ENCODE assay signal across 1 cellular context in genomic region chr5:74904713-74905112, GRCh38. TPM values are rescaled to one million over a fixed set of nuclear protein-coding genes. Genes with fewer than 3 reads are reported as not detected.
"Had no signal": no experiment of that assay in that cellular context is flagged by ENCODE, and none has a peak within 500 bp of the region (broad histone marks: within the 10 kb centered on the region; RNA-seq: fewer than 3 reads in every experiment).

No MANE protein-coding gene starts in this region.

RNA-seq across cellular contexts. Expression of gene FAM169A, which starts 38.5 kb away (rescaled TPM):
- total RNA-seq: ascending aorta had no signal
